Comparison of ENCODE assay signal across 10 cellular contexts in the genomic region with DNA sequence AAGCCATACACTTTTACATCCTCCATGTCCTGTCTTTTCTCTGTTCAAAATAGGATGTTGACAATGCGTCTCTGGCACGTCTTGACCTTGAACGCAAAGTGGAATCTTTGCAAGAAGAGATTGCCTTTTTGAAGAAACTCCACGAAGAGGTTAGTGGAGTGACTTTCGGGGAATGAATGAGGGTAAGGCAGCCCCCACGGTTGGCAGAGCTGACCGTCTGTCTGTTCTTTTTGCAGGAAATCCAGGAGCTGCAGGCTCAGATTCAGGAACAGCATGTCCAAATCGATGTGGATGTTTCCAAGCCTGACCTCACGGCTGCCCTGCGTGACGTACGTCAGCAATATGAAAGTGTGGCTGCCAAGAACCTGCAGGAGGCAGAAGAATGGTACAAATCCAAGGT. TPM values are rescaled to one million over a fixed set of nuclear protein-coding genes. Genes with fewer than 3 reads are reported as not detected.
A peak's percentile ranks its signal among the peaks of the same experiment; 100 is the strongest.
DNase-seq lines count a peak whose midpoint lies in the region; ATAC-seq and TF ChIP-seq lines count a peak whose summit lies in the region.
"Had no signal": no experiment of that assay in that cellular context is flagged by ENCODE, and none has a peak within 500 bp of the region (broad histone marks: within the 10 kb centered on the region; RNA-seq: fewer than 3 reads in every experiment).

No MANE protein-coding gene starts in this region.

- ATAC-seq in psoas muscle: no peak

- peaks cover 55 to 92% of the 10 kb centered on the region in 2 donors for H3K36me3 Mint-ChIP-seq in CD4-positive, alpha-beta memory T cell

- intact Hi-C loops in CD4-positive, alpha-beta memory T cell (cut with micrococcal nuclease): no loop called here
- intact Hi-C loops in psoas muscle (cut with DNase I): no loop called here

- no peak for TF ChIP-seq CTCF in fibroblast of mammary gland (conservative IDR thresholded peaks at IDR 0.05; ENCODE audit: control insufficient read depth, insufficient read depth, low read depth, low read length)
- no peak for TF ChIP-seq CTCF in psoas muscle (IDR thresholded peaks at IDR 0.05)

- no peaks in the 10 kb centered on the region for H3K27me3 Mint-ChIP-seq in CD4-positive, alpha-beta memory T cell
- H3K27me3 Mint-ChIP-seq: naive B cell had no signal

- H3K27ac ChIP-seq in CD4-positive, alpha-beta memory T cell (ENCODE audit: low read depth, low read length): no peak overlapping the region
- no peak overlapping the region for H3K27ac ChIP-seq in psoas muscle

- CTCF ChIA-PET in CD4-positive, alpha-beta memory T cell (lab: Charles Lee; ENCODE audit: partially characterized antibody): interaction anchor here (1.5 kb wide), 1 partner anchor 101 kb away, joined by 3 read pairs; no protein-coding TSS in a partner anchor

- no peaks in the 10 kb centered on the region for H3K27me3 ChIP-seq in CD4-positive, alpha-beta memory T cell (ENCODE audit: insufficient read depth, low read length)
- H3K27me3 ChIP-seq in psoas muscle (ENCODE audit: insufficient read depth in 3 of 3, low read length in 2 of 3): peaks cover 0 to 60% (median 10%) of the 10 kb centered on the region in 3 donors

- WGBS in psoas muscle, 3 donors: 27 to 49% (median 30%) methylated on average over 12 of the region's 12 CpGs

- POLR2A ChIA-PET in CD4-positive, alpha-beta memory T cell (lab: Charles Lee; ENCODE audit: partially characterized antibody): interaction anchor here (15.7 kb wide), 1 partner anchor 30 kb away, joined by 483 read pairs; a partner anchor contains a TSS

- H3K4me1 ChIP-seq in CD4-positive, alpha-beta memory T cell (ENCODE audit: insufficient read depth, low read length): peaks cover 49% of the 10 kb centered on the region
- peaks cover 45% of the 10 kb centered on the region for H3K4me1 ChIP-seq in psoas muscle

- no peak overlapping the region for H3K4me3 ChIP-seq in CD4-positive, alpha-beta memory T cell (ENCODE audit: low read length in 2 of 2)
- H3K4me3 ChIP-seq in fibroblast of mammary gland (ENCODE audit: control insufficient read depth, low read depth, low read length): peak overlapping the region; percentile 97
- peak overlapping the region; percentile 80 for H3K4me3 ChIP-seq in psoas muscle

- H3K36me3 ChIP-seq in CD4-positive, alpha-beta memory T cell (ENCODE audit: insufficient read depth, low read length): peaks cover 70% of the 10 kb centered on the region
- peaks cover 3 to 69% of the 10 kb centered on the region in 2 donors for H3K36me3 ChIP-seq in psoas muscle (ENCODE audit: insufficient read depth in 1 of 2, low read depth in 1 of 2)

- peak overlapping the region in 6 of 7 donors; percentile 8 to 99 (median 76) for H3K27ac Mint-ChIP-seq in CD4-positive, alpha-beta memory T cell

- peaks cover 26 to 79% (median 48%) of the 10 kb centered on the region in 4 donors for H3K4me1 Mint-ChIP-seq in CD4-positive, alpha-beta memory T cell

- peak overlapping the region in 3 of 8 donors; percentile 23 to 52 (median 29) for H3K4me3 Mint-ChIP-seq in CD4-positive, alpha-beta memory T cell

- H3K9me3 Mint-ChIP-seq in CD4-positive, alpha-beta memory T cell: peaks cover 0 to 10% (median 0%) of the 10 kb centered on the region in 8 donors
- H3K9me3 Mint-ChIP-seq: naive B cell had no signal

- TF ChIP-seq POLR2A in erythroblast (IDR thresholded peaks at IDR 0.05; ENCODE audit: low read length): no peak

- H3K9me3 ChIP-seq in CD4-positive, alpha-beta memory T cell (ENCODE audit: control insufficient read depth in 1 of 2, low read length in 2 of 2): no peaks in the 10 kb centered on the region
- H3K9me3 ChIP-seq in psoas muscle: no peaks in the 10 kb centered on the region

- DNase-seq in CD4-positive, alpha-beta memory T cell: no peak
- DNase-seq in RPMI7951 (ENCODE audit: low read depth): peak; percentile 62
- peak; percentile 79 for DNase-seq in fibroblast of mammary gland (ENCODE audit: low read depth)
- peak; percentile 30 to 59 for DNase-seq in psoas muscle
- no peak for DNase-seq in SHP77 treated with DMSO at 0.1 percent for 48 hours (lab: John Stamatoyannopoulos, UW)
- DNase-seq in erythroblast (lab: John Stamatoyannopoulos, UW): no peak
- DNase-seq in COLO668 (lab: John Stamatoyannopoulos, UW; ENCODE audit: unreplicated experiment): no peak
- DNase-seq in NCI-H187 (lab: John Stamatoyannopoulos, UW): no peak
- DNase-seq: MV-4-11, naive B cell had no signal

RNA-seq across cellular contexts. Expression of a gene that starts 5.5 kb away (rescaled TPM):
- 100 to 1,000 TPM; 657 to 677 TPM for total RNA-seq in CD4-positive, alpha-beta memory T cell
- polyA plus RNA-seq in CD4-positive, alpha-beta memory T cell: 100 to 1,000 TPM; 309 to 696 TPM
- total RNA-seq in RPMI7951 (2014; rRNA removed; shearing (Covaris generic)): 11,641 and 12,249 TPM in 2 replicates
- 100 to 1,000 TPM; 166 to 315 (median 198) TPM for total RNA-seq in psoas muscle
- 100 to 1,000 TPM; 126 to 443 (median 175) TPM for polyA plus RNA-seq in psoas muscle

RNA-seq across cellular contexts. Expression of a gene that starts 32.1 kb away (rescaled TPM):
- 10 to 100 TPM; 20.2 to 21.3 TPM for total RNA-seq in CD4-positive, alpha-beta memory T cell
- 1 to 10 TPM; 7.3 to 8.2 TPM for polyA plus RNA-seq in CD4-positive, alpha-beta memory T cell
- 9.9 and 18.1 TPM in 2 replicates for total RNA-seq in RPMI7951 (2014; rRNA removed; shearing (Covaris generic))
- 1 to 10 TPM in 3 of 4 donors, under 1 TPM in 1; 0.84 to 2.7 (median 1.9) TPM for total RNA-seq in psoas muscle
- 1 to 10 TPM in 2 of 3 donors, under 1 TPM in 1; 0.49 to 2.5 (median 2.3) TPM for polyA plus RNA-seq in psoas muscle

Comparison
In these comparisons a context has a peak if more than half of its experiments do, and no peak if none do; other contexts are left out.
1. DNase-seq: peak in RPMI7951 (single experiment), fibroblast of mammary gland (single experiment) and psoas muscle (2 of 2); none in CD4-positive, alpha-beta memory T cell (0 of 5), SHP77 treated with DMSO at 0.1 percent for 48 hours (single experiment), erythroblast (0 of 2), COLO668 (single experiment) and NCI-H187 (0 of 2).
2. H3K4me3 ChIP-seq: peak in fibroblast of mammary gland (single experiment) and psoas muscle (single experiment); none in CD4-positive, alpha-beta memory T cell (0 of 2).
3. RNA of a gene that starts 5.5 kb away (total RNA-seq): 11,641 to 12,249 TPM in RPMI7951; 657 to 677 TPM in CD4-positive, alpha-beta memory T cell and 166 to 315 TPM in psoas muscle; every median in the first group is over 10 times any median in the second.